Comparison of ENCODE assay signal across 11 cellular contexts in the genomic region with DNA sequence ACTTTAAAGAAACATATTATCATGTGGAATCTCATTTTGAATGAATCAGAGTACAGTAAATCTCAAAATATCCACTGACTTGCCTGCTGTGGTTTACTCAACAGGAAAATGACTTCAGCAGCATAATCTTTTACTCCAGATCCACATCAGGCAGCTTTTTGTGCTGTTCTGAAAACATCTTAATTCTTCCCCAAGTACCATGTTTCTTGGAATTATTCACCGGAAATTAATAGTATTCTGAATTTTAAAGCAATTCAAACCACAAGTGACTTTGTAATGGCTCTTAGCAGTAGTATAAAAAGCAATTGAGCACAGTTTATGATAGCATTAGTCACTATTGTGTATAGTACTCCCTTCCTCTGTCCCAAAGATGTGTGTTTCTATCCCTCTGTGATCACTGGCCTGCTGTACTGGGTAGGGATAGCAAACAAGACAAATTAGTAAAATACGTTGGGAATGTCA.
DNase-seq lines count a peak whose midpoint lies in the region; ATAC-seq, FAIRE-seq and TF ChIP-seq lines count a peak whose summit lies in the region.
"Had no signal": no experiment of that assay in that cellular context is flagged by ENCODE, and none has a peak within 500 bp of the region (broad histone marks: within the 10 kb centered on the region; RNA-seq: fewer than 3 reads in every experiment).

No MANE protein-coding gene starts in this region.

- POLR2A ChIA-PET in BJ (lab: Charles Lee): interaction anchor here (0.6 to 0.7 kb wide), 3 partner anchors 62 to 138 kb away, joined by 3 to 7 read pairs (median 5); no protein-coding TSS in a partner anchor
- POLR2A ChIA-PET in endothelial cell of umbilical vein (lab: Charles Lee): interaction anchor here (0.6 to 1.5 kb wide), 3 partner anchors 12 to 109 kb away, joined by 3 to 6 read pairs (median 5); no protein-coding TSS in a partner anchor

- H3K4me1 ChIP-seq in endothelial cell of umbilical vein (ENCODE audit: control insufficient read depth, extremely low read depth, insufficient read depth, low read length) (peaks cover 42% of the 10 kb centered on the region), parathyroid adenoma (peaks cover 7% of the 10 kb centered on the region)

- intact Hi-C loops in endothelial cell of umbilical vein (cut with micrococcal nuclease): loop anchor here (1.0 kb wide), 6 partner anchors 13 to 224 kb away; no protein-coding TSS in a partner anchor

- no peaks in the 10 kb centered on the region for H3K9me1 ChIP-seq in endothelial cell of umbilical vein (replicated peaks; ENCODE audit: control insufficient read depth, extremely low read depth, insufficient read depth, low read length)

- no peak for TF ChIP-seq CTCF in BJ (IDR thresholded peaks at IDR 0.05; ENCODE audit: insufficient read depth, low read depth, low read length)
- TF ChIP-seq CTCF in endothelial cell of umbilical vein (IDR thresholded peaks at IDR 0.05; ENCODE audit: extremely low read depth in 1 of 2, insufficient read depth in 1 of 2, low read depth in 1 of 2, low read length in 2 of 2): no peak
- TF ChIP-seq CTCF in parathyroid adenoma (IDR thresholded peaks at IDR 0.05): no peak

- no TSS peak for BruUV-seq in endothelial cell of umbilical vein (replicated peaks; lab: Mats Ljungman, UMichigan)

- peak; percentile 99 for DNase-seq in BJ (ENCODE audit: low read depth)
- peak; percentile 97 for DNase-seq in M059J (ENCODE audit: low read depth)
- DNase-seq in endothelial cell of umbilical vein (ENCODE audit: low read depth, low spot score): peak; percentile 95
- no peak for DNase-seq in NCI-H1930 (lab: John Stamatoyannopoulos, UW)
- DNase-seq in mucosa of gallbladder (ENCODE audit: low spot score): no peak
- no peak for DNase-seq in ureter (ENCODE audit: low spot score)
- DNase-seq: adrenal gland, NCI-H524 had no signal

- CTCF ChIA-PET in BJ (lab: Yijun Ruan, JAX) (interaction anchor here (1.0 to 1.4 kb wide), 3 partner anchors 17 to 115 kb away, joined by 3 read pairs; no protein-coding TSS in a partner anchor), endothelial cell of umbilical vein (lab: Charles Lee) (interaction anchor here (0.7 to 3.2 kb wide), 7 partner anchors 12 to 226 kb away, joined by 3 to 16 read pairs (median 4); no protein-coding TSS in a partner anchor)

- peak overlapping the region; percentile 64 for H3K4me2 ChIP-seq in endothelial cell of umbilical vein (ENCODE audit: insufficient read depth, low read length)
- no peak overlapping the region for H3K4me2 ChIP-seq in parathyroid adenoma (ENCODE audit: low read length)

- no peak for ATAC-seq in HG02763 (IDR thresholded peaks at IDR 0.05; ENCODE audit: unreplicated experiment)

- H3K27ac ChIP-seq in endothelial cell of umbilical vein (ENCODE audit: insufficient read depth, low read depth, low read length) (peak overlapping the region; percentile 90), parathyroid adenoma (peak overlapping the region; percentile 54)
- H3K27ac ChIP-seq: VCaP had no signal

- peak; percentile 19 for TF ChIP-seq POLR2A in endothelial cell of umbilical vein (IDR thresholded peaks at IDR 0.05; ENCODE audit: low read depth, low read length)

- dilution Hi-C loops in endothelial cell of umbilical vein (cut with MboI; ENCODE audit: extremely low pct_ligation_motif_present, low sequenced_read_pairs): loop anchor here (10.0 kb wide), 1 partner anchor 45 kb away; no protein-coding TSS in a partner anchor

- no peaks in the 10 kb centered on the region for H4K20me1 ChIP-seq in endothelial cell of umbilical vein (replicated peaks; ENCODE audit: control insufficient read depth, extremely low read depth, insufficient read depth, low read length)

- H3K36me3 ChIP-seq in BJ (ENCODE audit: control insufficient read depth, insufficient read depth, low read length) (no peaks in the 10 kb centered on the region), endothelial cell of umbilical vein (ENCODE audit: control insufficient read depth in 2 of 2, extremely low read depth in 1 of 2, insufficient read depth in 2 of 2, low read length in 2 of 2) (no peaks in the 10 kb centered on the region), parathyroid adenoma (ENCODE audit: control insufficient read depth, insufficient read depth, low read length) (no peaks in the 10 kb centered on the region)
- H3K36me3 ChIP-seq: adrenal gland had no signal

- no peak overlapping the region for H2AFZ ChIP-seq in endothelial cell of umbilical vein (ENCODE audit: low read depth, low read length)
- no peak overlapping the region for H2AFZ ChIP-seq in parathyroid adenoma

- H3K9me3 ChIP-seq in endothelial cell of umbilical vein (replicated peaks; ENCODE audit: control insufficient read depth, insufficient read depth, low read length): no peaks in the 10 kb centered on the region
- no peaks in the 10 kb centered on the region for H3K9me3 ChIP-seq in parathyroid adenoma (ENCODE audit: control insufficient read depth, low read length)
- H3K9me3 ChIP-seq: adrenal gland had no signal

- H3K79me2 ChIP-seq in endothelial cell of umbilical vein (ENCODE audit: control insufficient read depth, insufficient read depth, low read length): no peaks in the 10 kb centered on the region
- H3K79me2 ChIP-seq in parathyroid adenoma: peaks cover 13% of the 10 kb centered on the region

- FAIRE-seq in endothelial cell of umbilical vein (lab: Jason Lieb, UNC): peak; percentile 96

- H3K9ac ChIP-seq in endothelial cell of umbilical vein (replicated peaks; ENCODE audit: extremely low read depth, insufficient read depth, low read length) (peak overlapping the region; percentile 56), parathyroid adenoma (no peak overlapping the region)

- no peak overlapping the region for H3K4me3 ChIP-seq in BJ (ENCODE audit: low read depth, low read length)
- no peak overlapping the region for H3K4me3 ChIP-seq in endothelial cell of umbilical vein (replicated peaks in 1 of 3; ENCODE audit: insufficient read depth in 1 of 3, low read depth in 1 of 3, low read length in 3 of 3)
- H3K4me3 ChIP-seq in parathyroid adenoma (ENCODE audit: low read depth, low read length): no peak overlapping the region
- H3K4me3 ChIP-seq: adrenal gland had no signal

- H3K27me3 ChIP-seq in BJ (ENCODE audit: control insufficient read depth, insufficient read depth, low read length) (no peaks in the 10 kb centered on the region), endothelial cell of umbilical vein (ENCODE audit: control insufficient read depth in 2 of 2, insufficient read depth in 2 of 2, low read length in 2 of 2) (no peaks in the 10 kb centered on the region), parathyroid adenoma (ENCODE audit: control insufficient read depth, insufficient read depth, low read length) (no peaks in the 10 kb centered on the region)
- H3K27me3 ChIP-seq: adrenal gland had no signal

TF ChIP-seq in endothelial cell of umbilical vein, 7 proteins besides CTCF, POLR2A, EP300 and RAD21:
- TF ChIP-seq, protein P1, sequence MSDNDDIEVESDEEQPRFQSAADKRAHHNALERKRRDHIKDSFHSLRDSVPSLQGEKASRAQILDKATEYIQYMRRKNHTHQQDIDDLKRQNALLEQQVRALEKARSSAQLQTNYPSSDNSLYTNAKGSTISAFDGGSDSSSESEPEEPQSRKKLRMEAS (IDR thresholded peaks at IDR 0.05; ENCODE audit: insufficient read depth, insufficient read length): no peak
- TF ChIP-seq JUN (IDR thresholded peaks at IDR 0.05; ENCODE audit: borderline replicate concordance, insufficient read depth, insufficient read length, low read depth) (peak; percentile 58), POLR2AphosphoS5 (IDR thresholded peaks at IDR 0.05; ENCODE audit: insufficient read depth, low read depth, low read length) (peak; percentile 73), EZH2 (IDR thresholded peaks at IDR 0.05; ENCODE audit: borderline replicate concordance, low read depth, low read length, severe bottlenecking) (no peak), MYC (IDR thresholded peaks at IDR 0.05; ENCODE audit: low read depth, low read length) (no peak), FOS (IDR thresholded peaks at IDR 0.05; ENCODE audit: borderline replicate concordance, insufficient read depth, low read length) (peak; percentile 95), GATA2 (IDR thresholded peaks at IDR 0.05; ENCODE audit: insufficient read depth, insufficient read length, low read depth, low read length) (peak; percentile 96)

Comparison
In these comparisons a context has a peak if more than half of its experiments do, and no peak if none do; other contexts are left out.
1. DNase-seq: peak in BJ (single experiment), M059J (single experiment) and endothelial cell of umbilical vein (single experiment); none in NCI-H1930 (0 of 2), mucosa of gallbladder (single experiment) and ureter (single experiment).